In genomic region chr1:211842518-211842917, GRCh38 we compare ENCODE assay signal across 2 cellular contexts.
TF ChIP-seq lines count a peak whose summit lies in the region.

No MANE protein-coding gene starts in this region.

TF ChIP-seq in SK-N-SH, 30 proteins besides CTCF, POLR2A, EP300 and RAD21 (continued from another document):
- no peak for TF ChIP-seq REST (IDR thresholded peaks at IDR 0.05; ENCODE audit: low read depth, low read length)
- TF ChIP-seq, protein P1, sequence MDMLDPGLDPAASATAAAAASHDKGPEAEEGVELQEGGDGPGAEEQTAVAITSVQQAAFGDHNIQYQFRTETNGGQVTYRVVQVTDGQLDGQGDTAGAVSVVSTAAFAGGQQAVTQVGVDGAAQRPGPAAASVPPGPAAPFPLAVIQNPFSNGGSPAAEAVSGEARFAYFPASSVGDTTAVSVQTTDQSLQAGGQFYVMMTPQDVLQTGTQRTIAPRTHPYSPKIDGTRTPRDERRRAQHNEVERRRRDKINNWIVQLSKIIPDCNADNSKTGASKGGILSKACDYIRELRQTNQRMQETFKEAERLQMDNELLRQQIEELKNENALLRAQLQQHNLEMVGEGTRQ (IDR thresholded peaks at IDR 0.05; ENCODE audit: borderline replicate concordance, low read depth, low read length), result no peak
- TF ChIP-seq FOXJ3 (CRISPR knock-in tag; IDR thresholded peaks at IDR 0.05), result no peak

TF ChIP-seq in SK-N-SH treated with all-trans-retinoic acid at 6 μM for 48 hours, 23 proteins besides CTCF, POLR2A, EP300 and RAD21 (continued from another document):
- TF ChIP-seq CSRNP3 (CRISPR knock-in tag; IDR thresholded peaks at IDR 0.05), result no peak
